ENCODE assay signal across 18 cellular contexts in genomic region chr14:90671835-90672234, GRCh38.
DNase-seq lines count a peak whose midpoint lies in the region; ATAC-seq and TF ChIP-seq lines count a peak whose summit lies in the region.
"Had no signal": no experiment of that assay in that cellular context is flagged by ENCODE, and none has a peak within 500 bp of the region (broad histone marks: within the 10 kb centered on the region; RNA-seq: fewer than 3 reads in every experiment).

No MANE protein-coding gene starts in this region.

- intact Hi-C loops in dendritic cell treated with granulocyte-macrophage colony-stimulating factor and Interleukin-4, amounts not matched to agents 40 ng/mL and 50 ng/mL, for 4 days (cut with micrococcal nuclease): no loop called here

- H3K4me1 Mint-ChIP-seq in dendritic cell treated with granulocyte-macrophage colony-stimulating factor and Interleukin-4, amounts not matched to agents 40 ng/mL and 50 ng/mL, for 4 days (ENCODE audit: low read depth): peaks cover 84% of the 10 kb centered on the region
- peaks cover 21 to 29% of the 10 kb centered on the region in 2 donors for H3K4me1 Mint-ChIP-seq in stimulated activated naive B cell treated with anti-CD40 and anti-IgM and Interleukin-4, amounts not matched to agents 10 μg/mL and 1 μg/mL and 100 μg/mL, for 72 hours

- H3K36me3 ChIP-seq in muscle layer of colon (ENCODE audit: insufficient read depth, low read length) (peaks cover 11% of the 10 kb centered on the region), BE2C (no peaks in the 10 kb centered on the region; the same call in 1 of the 2 replicates)

- H3K27me3 ChIP-seq in muscle layer of colon (ENCODE audit: control insufficient read depth in 1 of 2, insufficient read depth in 2 of 2, low read length in 2 of 2): no peaks in the 10 kb centered on the region
- no peaks in the 10 kb centered on the region for H3K27me3 ChIP-seq in BE2C
- H3K27me3 ChIP-seq: neutrophil, vagina had no signal

- no peak for DNase-seq in stimulated activated naive B cell treated with anti-CD40 and anti-IgM and Interleukin-4, amounts not matched to agents 10 μg/mL and 1 μg/mL and 100 μg/mL, for 72 hours
- DNase-seq in islet precursor cell: no peak
- DNase-seq in BE2C: no peak
- DNase-seq: activated CD4-positive, alpha-beta T cell treated with anti-CD3 and anti-CD28 coated beads for 1 hour; activated CD8-positive, alpha-beta T cell treated with anti-CD3 and anti-CD28 coated beads, Interleukin-2, amount 10 ng/mL, durations not matched to agents 7 days and 5 days; mucosa of descending colon; NCI-H1930; NCI-H226; NCI-H82; PC-9; SIG-M5; stimulated activated CD4-positive, alpha-beta T cell treated with anti-CD3 and anti-CD28 coated beads, Interleukin-12 subunit alpha, Interleukin-12 subunit beta, amount 100 ng/mL, for 4 hours had no signal

- H3K9me3 ChIP-seq in muscle layer of colon (ENCODE audit: low read length) (no peaks in the 10 kb centered on the region), BE2C (no peaks in the 10 kb centered on the region)
- H3K9me3 ChIP-seq: mucosa of descending colon, neutrophil, vagina had no signal

- H3K4me3 Mint-ChIP-seq in dendritic cell treated with granulocyte-macrophage colony-stimulating factor and Interleukin-4, amounts not matched to agents 40 ng/mL and 50 ng/mL, for 4 days: no peak overlapping the region
- no peak overlapping the region for H3K4me3 Mint-ChIP-seq in stimulated activated naive B cell treated with anti-CD40 and anti-IgM and Interleukin-4, amounts not matched to agents 10 μg/mL and 1 μg/mL and 100 μg/mL, for 72 hours
- H3K4me3 Mint-ChIP-seq: activated CD8-positive, alpha-beta T cell treated with anti-CD3 and anti-CD28 coated beads, Interleukin-2, amount 10 ng/mL, durations not matched to agents 7 days and 5 days had no signal

- peaks cover 28% of the 10 kb centered on the region for H3K36me3 Mint-ChIP-seq in dendritic cell treated with granulocyte-macrophage colony-stimulating factor and Interleukin-4, amounts not matched to agents 40 ng/mL and 50 ng/mL, for 4 days (ENCODE audit: low read depth)
- H3K36me3 Mint-ChIP-seq in stimulated activated naive B cell treated with anti-CD40 and anti-IgM and Interleukin-4, amounts not matched to agents 10 μg/mL and 1 μg/mL and 100 μg/mL, for 72 hours: peaks cover 2 to 6% of the 10 kb centered on the region in 2 donors

- H3K4me3 ChIP-seq in muscle layer of colon (ENCODE audit: low read depth in 1 of 2, low read length in 2 of 2) (no peak overlapping the region), BE2C (ENCODE audit: low read depth, low read length) (no peak overlapping the region)
- H3K4me3 ChIP-seq: mucosa of descending colon, PC-9, vagina had no signal

- H3K4me1 ChIP-seq in muscle layer of colon (ENCODE audit: insufficient read depth, low read length) (peaks cover 44% of the 10 kb centered on the region), BE2C (peaks cover 4% of the 10 kb centered on the region; the same call in 1 of the 2 replicates)

- peak overlapping the region; percentile 35 for H3K27ac Mint-ChIP-seq in dendritic cell treated with granulocyte-macrophage colony-stimulating factor and Interleukin-4, amounts not matched to agents 40 ng/mL and 50 ng/mL, for 4 days
- peak overlapping the region; percentile 26 for H3K27ac Mint-ChIP-seq in stimulated activated naive B cell treated with anti-CD40 and anti-IgM and Interleukin-4, amounts not matched to agents 10 μg/mL and 1 μg/mL and 100 μg/mL, for 72 hours
- H3K27ac Mint-ChIP-seq: activated CD8-positive, alpha-beta T cell treated with anti-CD3 and anti-CD28 coated beads, Interleukin-2, amount 10 ng/mL, durations not matched to agents 7 days and 5 days had no signal

- peaks cover 11% of the 10 kb centered on the region for H3K9me3 Mint-ChIP-seq in dendritic cell treated with granulocyte-macrophage colony-stimulating factor and Interleukin-4, amounts not matched to agents 40 ng/mL and 50 ng/mL, for 4 days
- H3K9me3 Mint-ChIP-seq in stimulated activated naive B cell treated with anti-CD40 and anti-IgM and Interleukin-4, amounts not matched to agents 10 μg/mL and 1 μg/mL and 100 μg/mL, for 72 hours: peaks cover 3 to 6% of the 10 kb centered on the region in 2 donors

- TF ChIP-seq CTCF in BE2C (IDR thresholded peaks at IDR 0.05; ENCODE audit: low read depth, low read length): no peak

- peak; percentile 6 for ATAC-seq in GM19351 (IDR thresholded peaks at IDR 0.05; ENCODE audit: unreplicated experiment)
- ATAC-seq in stimulated activated naive B cell treated with anti-CD40 and anti-IgM and Interleukin-4, amounts not matched to agents 10 μg/mL and 1 μg/mL and 100 μg/mL, for 72 hours (replicated peaks): peak; percentile 53 to 54
- ATAC-seq in HG02763 (IDR thresholded peaks at IDR 0.05; ENCODE audit: unreplicated experiment): no peak
- ATAC-seq: activated CD8-positive, alpha-beta T cell treated with anti-CD3 and anti-CD28 coated beads, Interleukin-2, amount 10 ng/mL, durations not matched to agents 7 days and 5 days; mucosa of descending colon had no signal

- H3K27ac ChIP-seq in muscle layer of colon (ENCODE audit: low read depth, low read length): peak overlapping the region; percentile 54
- H3K27ac ChIP-seq: neutrophil, PC-9, vagina had no signal

- no peaks in the 10 kb centered on the region for H3K27me3 Mint-ChIP-seq in dendritic cell treated with granulocyte-macrophage colony-stimulating factor and Interleukin-4, amounts not matched to agents 40 ng/mL and 50 ng/mL, for 4 days
- no peaks in the 10 kb centered on the region for H3K27me3 Mint-ChIP-seq in stimulated activated naive B cell treated with anti-CD40 and anti-IgM and Interleukin-4, amounts not matched to agents 10 μg/mL and 1 μg/mL and 100 μg/mL, for 72 hours

- no peak overlapping the region for H3K9ac ChIP-seq in muscle layer of colon (ENCODE audit: low read length)
